Comparison of ENCODE assay signal across 13 cellular contexts in the genomic region with DNA sequence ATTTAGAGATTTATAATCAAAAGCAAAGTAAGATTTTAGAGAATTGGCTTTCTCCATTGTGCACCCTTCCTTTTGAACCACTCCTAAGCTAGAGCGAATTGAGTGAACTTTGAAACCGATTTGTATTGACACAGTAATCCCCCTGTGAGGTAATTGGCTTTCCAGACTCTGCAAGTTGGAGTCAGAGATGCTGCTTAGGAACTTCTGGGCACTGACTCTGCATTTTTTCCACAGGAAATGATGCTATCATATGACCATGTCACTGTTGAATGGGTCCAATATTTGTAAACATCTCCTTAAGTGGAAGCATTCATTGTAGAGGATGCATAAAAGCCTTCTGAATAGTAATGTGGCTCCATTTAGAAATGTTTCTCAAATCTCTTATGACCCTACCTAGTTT.
DNase-seq lines count a peak whose midpoint lies in the region; ATAC-seq and TF ChIP-seq lines count a peak whose summit lies in the region.
"Had no signal": no experiment of that assay in that cellular context is flagged by ENCODE, and none has a peak within 500 bp of the region (broad histone marks: within the 10 kb centered on the region; RNA-seq: fewer than 3 reads in every experiment).

No MANE protein-coding gene starts in this region.

- H3K4me3 Mint-ChIP-seq in CD4-positive, alpha-beta T cell = no peak overlapping the region
- no peak overlapping the region for H3K4me3 Mint-ChIP-seq in activated CD4-positive, alpha-beta T cell treated with anti-CD3 and anti-CD28 coated beads for 36 hours
- H3K4me3 Mint-ChIP-seq: GM23338 had no signal

- H3K9ac ChIP-seq in BLaER1 = no peak overlapping the region

- 0 out of 2 replicates have a peak overlapping the region, but pooled peaks have one; percentile 16 for H3K4me2 ChIP-seq in BLaER1
- H3K4me2 ChIP-seq: GM23338 had no signal

- H3K36me3 ChIP-seq in BLaER1 = no peaks in the 10 kb centered on the region
- no peaks in the 10 kb centered on the region for H3K36me3 ChIP-seq in MG63
- H3K36me3 ChIP-seq: cardiac muscle cell, tibial nerve had no signal

- no peaks in the 10 kb centered on the region for H3K27me3 Mint-ChIP-seq in CD4-positive, alpha-beta T cell
- H3K27me3 Mint-ChIP-seq in activated CD4-positive, alpha-beta T cell treated with anti-CD3 and anti-CD28 coated beads for 36 hours = no peaks in the 10 kb centered on the region

- no peaks in the 10 kb centered on the region; the same call in 1 of the 2 replicates for H3K9me3 ChIP-seq in BLaER1
- no peaks in the 10 kb centered on the region for H3K9me3 ChIP-seq in MG63
- no peaks in the 10 kb centered on the region for H3K9me3 ChIP-seq in CD4-positive, alpha-beta T cell (ENCODE audit: control insufficient read depth, low read length)
- H3K9me3 ChIP-seq: tibial nerve had no signal

- intact Hi-C loops in CD4-positive, alpha-beta T cell (cut with DNase I, micrococcal nuclease) = no loop called here
- intact Hi-C loops in activated CD4-positive, alpha-beta T cell treated with anti-CD3 and anti-CD28 coated beads for 36 hours (cut with DNase I, micrococcal nuclease) = no loop called here

- no peak for TF ChIP-seq CTCF in choroid plexus epithelial cell (conservative IDR thresholded peaks at IDR 0.05; ENCODE audit: low read depth, low read length)
- TF ChIP-seq CTCF in CD4-positive, alpha-beta T cell (IDR thresholded peaks at IDR 0.05) = no peak

- no peak overlapping the region for H3K27ac ChIP-seq in BLaER1
- H3K27ac ChIP-seq in CD4-positive, alpha-beta T cell (ENCODE audit: low read depth, low read length) = no peak overlapping the region
- H3K27ac ChIP-seq: cardiac muscle cell had no signal

- H3K36me3 Mint-ChIP-seq in CD4-positive, alpha-beta T cell (ENCODE audit: low read depth) = no peaks in the 10 kb centered on the region
- H3K36me3 Mint-ChIP-seq in activated CD4-positive, alpha-beta T cell treated with anti-CD3 and anti-CD28 coated beads for 36 hours (ENCODE audit: low read depth) = no peaks in the 10 kb centered on the region

- CTCF ChIA-PET in CD4-positive, alpha-beta T cell (lab: Charles Lee) = no interaction called here
- CTCF ChIA-PET in activated CD4-positive, alpha-beta T cell treated with anti-CD3 and anti-CD28 coated beads for 36 hours (lab: Charles Lee) = no interaction called here

- no peaks in the 10 kb centered on the region for H3K4me1 Mint-ChIP-seq in CD4-positive, alpha-beta T cell (ENCODE audit: low read depth)
- no peaks in the 10 kb centered on the region for H3K4me1 Mint-ChIP-seq in activated CD4-positive, alpha-beta T cell treated with anti-CD3 and anti-CD28 coated beads for 36 hours

- H3K4me3 ChIP-seq in BLaER1 = no peak overlapping the region
- no peak overlapping the region for H3K4me3 ChIP-seq in MG63
- no peak overlapping the region for H3K4me3 ChIP-seq in choroid plexus epithelial cell (ENCODE audit: low read depth, low read length)
- H3K4me3 ChIP-seq: cardiac muscle cell, GM23338, tibial nerve had no signal

- no peak overlapping the region for H3K27ac Mint-ChIP-seq in CD4-positive, alpha-beta T cell
- no peak overlapping the region for H3K27ac Mint-ChIP-seq in activated CD4-positive, alpha-beta T cell treated with anti-CD3 and anti-CD28 coated beads for 36 hours
- H3K27ac Mint-ChIP-seq: GM23338 had no signal

- POLR2A ChIA-PET in CD4-positive, alpha-beta T cell (lab: Charles Lee) = no interaction called here
- POLR2A ChIA-PET in activated CD4-positive, alpha-beta T cell treated with anti-CD3 and anti-CD28 coated beads for 36 hours (lab: Charles Lee) = no interaction called here

- ATAC-seq in CD4-positive, alpha-beta T cell (ENCODE audit: poor library complexity) = no peak
- no peak for ATAC-seq in activated CD4-positive, alpha-beta T cell treated with anti-CD3 and anti-CD28 coated beads for 36 hours
- ATAC-seq: GM23338 had no signal

- H3K9me3 Mint-ChIP-seq in CD4-positive, alpha-beta T cell = no peaks in the 10 kb centered on the region
- H3K9me3 Mint-ChIP-seq in activated CD4-positive, alpha-beta T cell treated with anti-CD3 and anti-CD28 coated beads for 36 hours (ENCODE audit: low read depth) = peaks cover 4% of the 10 kb centered on the region

- H3K4me1 ChIP-seq in BLaER1 = peaks cover 9% of the 10 kb centered on the region

- no peaks in the 10 kb centered on the region for H3K27me3 ChIP-seq in BLaER1
- H3K27me3 ChIP-seq in MG63 = no peaks in the 10 kb centered on the region
- no peaks in the 10 kb centered on the region for H3K27me3 ChIP-seq in CD4-positive, alpha-beta T cell (ENCODE audit: control insufficient read depth, insufficient read depth, low read length)
- H3K27me3 ChIP-seq: cardiac muscle cell, tibial nerve had no signal

- no peaks in the 10 kb centered on the region for H4K20me1 ChIP-seq in BLaER1

- DNase-seq in MG63 (peak; percentile 76), choroid plexus epithelial cell (ENCODE audit: low read depth) (peak; percentile 81), mucosa of gallbladder (ENCODE audit: low spot score) (peak; percentile 20), SIG-M5 (lab: John Stamatoyannopoulos, UW) (no peak), SKM-1 treated with dmso at 0.1 percent for 144 hours (lab: John Stamatoyannopoulos, UW; ENCODE audit: unreplicated experiment) (no peak)
- no peak for DNase-seq in CD4-positive, alpha-beta T cell
- DNase-seq in activated CD4-positive, alpha-beta T cell treated with anti-CD3 and anti-CD28 coated beads for 36 hours = no peak
- DNase-seq: DMS 273 treated with DMSO at 0.1 percent for 48 hours; stimulated activated CD4-positive, alpha-beta T cell treated with anti-CD3 and anti-CD28 coated beads, Interleukin-4, amount 100 ng/mL, for 24 hours had no signal

Comparison
In these comparisons a context has a peak if more than half of its experiments do, and no peak if none do; other contexts are left out.
1. DNase-seq: peak in MG63 (single experiment), choroid plexus epithelial cell (single experiment) and mucosa of gallbladder (single experiment); none in CD4-positive, alpha-beta T cell (0 of 10), SIG-M5 (single experiment), SKM-1 treated with dmso at 0.1 percent for 144 hours (single experiment) and activated CD4-positive, alpha-beta T cell treated with anti-CD3 and anti-CD28 coated beads for 36 hours (single experiment).